ENCODE assay signal across 13 cellular contexts in the genomic region with DNA sequence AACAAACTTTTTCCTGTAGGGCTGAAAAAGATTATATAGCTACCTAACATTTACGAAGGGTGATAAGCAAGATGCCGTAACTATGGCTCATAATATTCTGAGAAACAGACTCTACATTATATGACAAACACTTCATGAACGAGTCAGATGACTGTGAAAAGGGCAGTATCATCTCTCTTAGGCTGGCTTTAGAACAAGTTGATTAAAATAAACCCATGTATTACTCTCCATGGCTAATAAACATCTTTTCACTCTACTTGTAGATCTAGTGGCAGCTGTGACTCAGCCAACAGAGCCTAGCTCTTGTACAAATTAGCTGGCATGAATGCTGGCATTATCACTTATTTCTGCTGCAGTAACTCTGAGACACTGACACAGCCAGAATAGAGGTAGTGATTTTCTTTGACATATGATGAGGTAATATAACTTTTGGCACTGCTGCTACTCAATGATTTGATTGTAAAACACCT. TPM values are rescaled to one million over a fixed set of nuclear protein-coding genes. Genes with fewer than 3 reads are reported as not detected.
DNase-seq lines count a peak whose midpoint lies in the region; ATAC-seq and TF ChIP-seq lines count a peak whose summit lies in the region.
"Had no signal": no experiment of that assay in that cellular context is flagged by ENCODE, and none has a peak within 500 bp of the region (broad histone marks: within the 10 kb centered on the region; RNA-seq: fewer than 3 reads in every experiment).

No MANE protein-coding gene starts in this region.

- intact Hi-C loops in head of caudate nucleus (cut with DNase I) (no loop called here), colonic mucosa (cut with DNase I) (no loop called here)

- DNase-seq in LoVo (ENCODE audit: low spot score) (peak; percentile 25), RKO (ENCODE audit: low spot score) (peak; percentile 14), head of caudate nucleus (peak in 24 of 42 donors; percentile 10 to 80 (median 37)), renal cortical epithelial cell (ENCODE audit: low read depth) (peak; percentile 33), NCI-H2029 (lab: John Stamatoyannopoulos, UW) (no peak), colonic mucosa (no peak)
- DNase-seq: activated CD4-positive, alpha-beta T cell treated with anti-CD3 and anti-CD28 coated beads for 36 hours; activated T-cell treated with anti-CD3 and anti-CD28 coated beads, Interleukin-2, amount 50 U/mL, for 1 hour; CD8-positive, alpha-beta T cell; H7; natural killer cell; stomach had no signal

- H3K4me3 ChIP-seq in colonic mucosa = no peak overlapping the region
- H3K4me3 ChIP-seq: stomach had no signal

- no peaks in the 10 kb centered on the region for H3K9me3 ChIP-seq in colonic mucosa
- H3K9me3 ChIP-seq: stomach had no signal

- peak overlapping the region in 1 of 2 donors; percentile 14 for H3K9ac ChIP-seq in colonic mucosa (ENCODE audit: low read depth in 2 of 2, low read length in 2 of 2)

- no peak for ATAC-seq in GM19467 (IDR thresholded peaks at IDR 0.05; ENCODE audit: unreplicated experiment)
- ATAC-seq: activated CD4-positive, alpha-beta T cell treated with anti-CD3 and anti-CD28 coated beads for 36 hours; CD8-positive, alpha-beta T cell; natural killer cell had no signal

- no peak overlapping the region for H3K27ac ChIP-seq in colonic mucosa
- H3K27ac ChIP-seq: stomach had no signal

- H3K27me3 ChIP-seq in colonic mucosa = no peaks in the 10 kb centered on the region
- H3K27me3 ChIP-seq: stomach had no signal

- no peaks in the 10 kb centered on the region for H3K4me1 ChIP-seq in colonic mucosa

- TF ChIP-seq CTCF in colonic mucosa (IDR thresholded peaks at IDR 0.05) = no peak

- H3K36me3 ChIP-seq in colonic mucosa = no peaks in the 10 kb centered on the region
- H3K36me3 ChIP-seq: stomach had no signal

RNA-seq across cellular contexts. Expression of gene SLC2A13, which starts 47.1 kb away (rescaled TPM):
- 11.0 and 12.9 TPM in 2 replicates for total RNA-seq in renal cortical epithelial cell
- total RNA-seq in colonic mucosa = 10 to 100 TPM; 19.2 to 39.0 TPM

Comparison
In these comparisons a context has a peak if more than half of its experiments do, and no peak if none do; other contexts are left out.
1. DNase-seq: peak in LoVo (single experiment), RKO (single experiment), head of caudate nucleus (24 of 42) and renal cortical epithelial cell (single experiment); none in NCI-H2029 (single experiment) and colonic mucosa (single experiment).